ENCODE assay signal across 8 cellular contexts in the genomic region with DNA sequence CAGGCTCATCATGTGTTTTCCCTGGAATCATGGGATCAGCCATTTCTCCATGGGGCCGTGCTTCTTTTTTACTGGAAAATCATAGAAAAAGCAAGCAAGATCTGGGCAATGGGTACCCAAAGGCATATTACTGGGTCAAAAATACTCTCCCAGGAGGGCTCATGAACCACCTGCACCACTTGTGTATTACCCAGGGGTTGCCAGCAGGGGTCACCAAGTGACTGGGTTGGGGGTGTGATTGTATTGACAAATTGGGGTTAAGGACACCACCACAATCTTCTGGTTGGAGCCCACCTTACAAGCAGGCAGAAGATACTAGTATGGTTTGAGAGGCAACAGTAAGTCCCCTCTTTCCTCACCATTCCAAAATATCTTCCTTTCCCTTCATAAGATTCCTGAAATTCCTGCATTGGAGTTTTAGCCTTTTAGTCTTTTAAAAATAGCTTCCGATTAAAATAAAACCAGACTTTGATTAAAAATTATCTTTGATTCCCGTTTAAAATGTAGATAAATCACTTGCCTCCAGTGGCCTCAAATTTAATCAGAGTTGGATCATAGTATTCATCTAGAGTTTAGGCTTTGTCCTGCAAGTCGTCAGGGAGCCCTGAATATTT.
DNase-seq lines count a peak whose midpoint lies in the region; ATAC-seq and TF ChIP-seq lines count a peak whose summit lies in the region.

No MANE protein-coding gene starts in this region.

- no peak overlapping the region for H3K27ac ChIP-seq in neural cell (ENCODE audit: low read length)

- peaks cover 6% of the 10 kb centered on the region for H3K9me3 Mint-ChIP-seq in Calu3 (ENCODE audit: low read depth, unreplicated experiment)
- H3K9me3 Mint-ChIP-seq in activated CD4-positive, alpha-beta T cell treated with anti-CD3 and anti-CD28 coated beads, Interleukin-2, amount 10 ng/mL, durations not matched to agents 24 days and 14 days, result no peaks in the 10 kb centered on the region
- H3K9me3 Mint-ChIP-seq in stimulated activated memory B cell treated with anti-CD40 and anti-IgM and Interleukin-4, amounts not matched to agents 10 μg/mL and 1 μg/mL and 100 μg/mL, for 72 hours, result no peaks in the 10 kb centered on the region

- peak; percentile 67 for TF ChIP-seq RAD21 in neural cell (conservative IDR thresholded peaks at IDR 0.05)

- H3K36me3 Mint-ChIP-seq in Calu3 (ENCODE audit: insufficient read depth, unreplicated experiment), result no peaks in the 10 kb centered on the region
- no peaks in the 10 kb centered on the region for H3K36me3 Mint-ChIP-seq in activated CD4-positive, alpha-beta T cell treated with anti-CD3 and anti-CD28 coated beads, Interleukin-2, amount 10 ng/mL, durations not matched to agents 24 days and 14 days (ENCODE audit: low read depth)
- no peaks in the 10 kb centered on the region for H3K36me3 Mint-ChIP-seq in stimulated activated memory B cell treated with anti-CD40 and anti-IgM and Interleukin-4, amounts not matched to agents 10 μg/mL and 1 μg/mL and 100 μg/mL, for 72 hours

- no peak overlapping the region for H3K4me3 ChIP-seq in epithelial cell of esophagus (ENCODE audit: low read length)
- H3K4me3 ChIP-seq in neural cell (ENCODE audit: low read length), result no peak overlapping the region

- H3K9me3 ChIP-seq in neural cell (ENCODE audit: low read length), result no peaks in the 10 kb centered on the region

- no peak for TF ChIP-seq EP300 in neural cell (conservative IDR thresholded peaks at IDR 0.05; ENCODE audit: poor library complexity, severe bottlenecking)

- no TSS peak for BruUV-seq in Calu3 (replicated peaks; lab: Mats Ljungman, UMichigan)

- no peaks in the 10 kb centered on the region for H3F3A ChIP-seq in neural cell (ENCODE audit: insufficient read depth, low read length, poor library complexity, severe bottlenecking)

- no peaks in the 10 kb centered on the region for H3K36me3 ChIP-seq in neural cell (ENCODE audit: insufficient read depth, low read length)

- H4K20me1 ChIP-seq in neural cell (ENCODE audit: insufficient read depth), result no peaks in the 10 kb centered on the region

- H3K9me2 ChIP-seq in neural cell (ENCODE audit: insufficient read depth, low read length), result no peaks in the 10 kb centered on the region

- H3K27ac Mint-ChIP-seq in Calu3 (ENCODE audit: unreplicated experiment), result no peak overlapping the region
- no peak overlapping the region for H3K27ac Mint-ChIP-seq in activated CD4-positive, alpha-beta T cell treated with anti-CD3 and anti-CD28 coated beads, Interleukin-2, amount 10 ng/mL, durations not matched to agents 24 days and 14 days
- H3K27ac Mint-ChIP-seq in stimulated activated memory B cell treated with anti-CD40 and anti-IgM and Interleukin-4, amounts not matched to agents 10 μg/mL and 1 μg/mL and 100 μg/mL, for 72 hours, result no peak overlapping the region

- no peaks in the 10 kb centered on the region for H3K79me2 ChIP-seq in neural cell (replicated peaks; ENCODE audit: insufficient read depth, low read length)

- CTCF ChIA-PET in Calu3 (lab: Charles Lee), result no interaction called here

- ATAC-seq in GM19452 (IDR thresholded peaks at IDR 0.05; ENCODE audit: unreplicated experiment), result peak; percentile 63
- no peak for ATAC-seq in stimulated activated memory B cell treated with anti-CD40 and anti-IgM and Interleukin-4, amounts not matched to agents 10 μg/mL and 1 μg/mL and 100 μg/mL, for 72 hours
- no peak for ATAC-seq in HG03521 (IDR thresholded peaks at IDR 0.05; ENCODE audit: unreplicated experiment)

- H3K27me3 ChIP-seq in neural cell (ENCODE audit: insufficient read depth, low read depth, low read length), result no peaks in the 10 kb centered on the region

- intact Hi-C loops in Calu3 (cut with micrococcal nuclease; ENCODE audit: unreplicated experiment), result no loop called here
- intact Hi-C loops in activated CD4-positive, alpha-beta T cell treated with anti-CD3 and anti-CD28 coated beads, Interleukin-2, amount 10 ng/mL, durations not matched to agents 24 days and 14 days (cut with micrococcal nuclease), result loop anchor here (2.0 to 10.0 kb wide), 3 partner anchors 1198 to 1516 kb away; no protein-coding TSS in a partner anchor

- no peak overlapping the region for H3K4me3 Mint-ChIP-seq in Calu3 (ENCODE audit: low read depth, unreplicated experiment)
- no peak overlapping the region for H3K4me3 Mint-ChIP-seq in activated CD4-positive, alpha-beta T cell treated with anti-CD3 and anti-CD28 coated beads, Interleukin-2, amount 10 ng/mL, durations not matched to agents 24 days and 14 days
- no peak overlapping the region for H3K4me3 Mint-ChIP-seq in stimulated activated memory B cell treated with anti-CD40 and anti-IgM and Interleukin-4, amounts not matched to agents 10 μg/mL and 1 μg/mL and 100 μg/mL, for 72 hours

- DNase-seq in Calu3, result peak; percentile 38
- DNase-seq in HuH-7 (ENCODE audit: low spot score), result peak; percentile 28
- peak; percentile 84 for DNase-seq in activated CD4-positive, alpha-beta T cell treated with anti-CD3 and anti-CD28 coated beads, Interleukin-2, amount 10 ng/mL, durations not matched to agents 24 days and 14 days
- peak; percentile 37 for DNase-seq in epithelial cell of esophagus (ENCODE audit: low read depth)

- no peak overlapping the region for H2AFZ ChIP-seq in neural cell (ENCODE audit: low read depth, low read length)

- no peak overlapping the region for H3K9ac ChIP-seq in neural cell (ENCODE audit: low read length)

- H3K27me3 Mint-ChIP-seq in Calu3 (ENCODE audit: unreplicated experiment), result no peaks in the 10 kb centered on the region
- peaks cover 11% of the 10 kb centered on the region for H3K27me3 Mint-ChIP-seq in activated CD4-positive, alpha-beta T cell treated with anti-CD3 and anti-CD28 coated beads, Interleukin-2, amount 10 ng/mL, durations not matched to agents 24 days and 14 days
- peaks cover 25% of the 10 kb centered on the region for H3K27me3 Mint-ChIP-seq in stimulated activated memory B cell treated with anti-CD40 and anti-IgM and Interleukin-4, amounts not matched to agents 10 μg/mL and 1 μg/mL and 100 μg/mL, for 72 hours

- peak; percentile 60 for TF ChIP-seq CTCF in Calu3 (IDR thresholded peaks at IDR 0.05; ENCODE audit: unreplicated experiment)
- TF ChIP-seq CTCF in epithelial cell of esophagus (IDR thresholded peaks at IDR 0.05; ENCODE audit: insufficient read depth, low read depth, low read length, missing control alignments), result peak; percentile 73
- TF ChIP-seq CTCF in neural cell (IDR thresholded peaks at IDR 0.05; ENCODE audit: poor library complexity, severe bottlenecking), result peak; percentile 61

- H3K4me2 ChIP-seq in neural cell (ENCODE audit: low read length), result no peak overlapping the region

- H3K4me1 Mint-ChIP-seq in Calu3 (ENCODE audit: low read depth, unreplicated experiment), result no peaks in the 10 kb centered on the region
- no peaks in the 10 kb centered on the region for H3K4me1 Mint-ChIP-seq in activated CD4-positive, alpha-beta T cell treated with anti-CD3 and anti-CD28 coated beads, Interleukin-2, amount 10 ng/mL, durations not matched to agents 24 days and 14 days
- no peaks in the 10 kb centered on the region for H3K4me1 Mint-ChIP-seq in stimulated activated memory B cell treated with anti-CD40 and anti-IgM and Interleukin-4, amounts not matched to agents 10 μg/mL and 1 μg/mL and 100 μg/mL, for 72 hours

TF ChIP-seq in neural cell, 6 proteins besides CTCF, POLR2A, EP300 and RAD21:
- TF ChIP-seq EZH2 (IDR thresholded peaks at IDR 0.05; ENCODE audit: borderline replicate concordance, insufficient read depth, low read length, poor library complexity, severe bottlenecking) (no peak), TAF1 (IDR thresholded peaks at IDR 0.05; ENCODE audit: low read depth) (no peak), SMC3 (conservative IDR thresholded peaks at IDR 0.05; ENCODE audit: poor library complexity) (peak; percentile 66)

Comparison
In these comparisons a context has a peak if more than half of its experiments do, and no peak if none do; other contexts are left out.
1. DNase-seq: peak in every context shown above with its lines; median percentile 84 in activated CD4-positive, alpha-beta T cell treated with anti-CD3 and anti-CD28 coated beads, Interleukin-2, amount 10 ng/mL, durations not matched to agents 24 days and 14 days; 38 in Calu3; 37 in epithelial cell of esophagus; 28 in HuH-7.